11 cellular contexts compared by ENCODE assay signal in the genomic region with DNA sequence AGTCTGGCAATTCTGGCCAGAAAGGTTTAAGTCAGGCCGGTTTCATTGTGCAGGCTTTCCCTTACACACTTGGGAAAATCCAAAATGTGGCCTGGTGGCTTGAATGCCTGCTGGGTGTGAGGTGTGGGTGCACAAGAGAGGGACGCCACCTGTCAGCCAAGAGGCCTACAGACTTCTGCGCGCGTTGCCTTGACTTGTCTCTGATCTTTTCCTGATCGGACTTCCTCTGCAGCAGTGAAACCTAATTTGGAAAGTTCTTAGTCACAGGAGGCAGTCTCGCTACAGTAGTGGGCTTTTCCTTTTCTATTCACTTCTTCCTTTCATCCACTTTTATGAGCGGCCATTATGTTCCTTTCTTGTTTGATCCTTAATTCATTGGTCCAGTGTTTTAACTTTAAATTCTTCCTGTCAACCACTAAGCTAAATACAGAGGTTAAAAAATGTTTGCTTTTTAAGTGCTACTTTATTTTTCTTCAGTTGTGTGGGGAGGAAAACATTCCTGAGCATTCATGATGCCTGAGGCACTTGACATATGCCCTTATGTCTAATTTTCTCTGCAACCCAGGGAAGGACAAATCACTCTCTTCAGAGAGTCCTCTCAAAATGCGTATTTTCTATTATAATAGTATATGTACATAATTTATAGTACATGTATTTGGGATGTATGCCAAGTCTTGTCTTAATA.
DNase-seq lines count a peak whose midpoint lies in the region; ATAC-seq and TF ChIP-seq lines count a peak whose summit lies in the region.
"Had no signal": no experiment of that assay in that cellular context is flagged by ENCODE, and none has a peak within 500 bp of the region (broad histone marks: within the 10 kb centered on the region; RNA-seq: fewer than 3 reads in every experiment).

No MANE protein-coding gene starts in this region.

- H3K9me3 Mint-ChIP-seq in activated naive CD8-positive, alpha-beta T cell treated with anti-CD3 and anti-CD28 coated beads for 36 hours: no peaks in the 10 kb centered on the region
- H3K9me3 Mint-ChIP-seq in activated naive CD8-positive, alpha-beta T cell treated with anti-CD3 and anti-CD28 coated beads, Interleukin-2, amount 50 U/mL, for 24 hours: no peaks in the 10 kb centered on the region
- no peaks in the 10 kb centered on the region for H3K9me3 Mint-ChIP-seq in progenitor cell of endocrine pancreas (ENCODE audit: low read depth)

- no peak overlapping the region for H3K27ac Mint-ChIP-seq in activated naive CD8-positive, alpha-beta T cell treated with anti-CD3 and anti-CD28 coated beads for 36 hours
- no peak overlapping the region for H3K27ac Mint-ChIP-seq in activated naive CD8-positive, alpha-beta T cell treated with anti-CD3 and anti-CD28 coated beads, Interleukin-2, amount 50 U/mL, for 24 hours
- H3K27ac Mint-ChIP-seq in progenitor cell of endocrine pancreas: no peak overlapping the region

- no peak overlapping the region for H3K4me3 Mint-ChIP-seq in activated naive CD8-positive, alpha-beta T cell treated with anti-CD3 and anti-CD28 coated beads for 36 hours
- no peak overlapping the region for H3K4me3 Mint-ChIP-seq in activated naive CD8-positive, alpha-beta T cell treated with anti-CD3 and anti-CD28 coated beads, Interleukin-2, amount 50 U/mL, for 24 hours
- H3K4me3 Mint-ChIP-seq in progenitor cell of endocrine pancreas (ENCODE audit: low read depth): no peak overlapping the region

- no peaks in the 10 kb centered on the region for H3K27me3 ChIP-seq in foreskin keratinocyte

- no peaks in the 10 kb centered on the region for H3K27me3 Mint-ChIP-seq in activated naive CD8-positive, alpha-beta T cell treated with anti-CD3 and anti-CD28 coated beads for 36 hours
- no peaks in the 10 kb centered on the region for H3K27me3 Mint-ChIP-seq in activated naive CD8-positive, alpha-beta T cell treated with anti-CD3 and anti-CD28 coated beads, Interleukin-2, amount 50 U/mL, for 24 hours
- H3K27me3 Mint-ChIP-seq in progenitor cell of endocrine pancreas: no peaks in the 10 kb centered on the region

- no peak for ATAC-seq in activated naive CD8-positive, alpha-beta T cell treated with anti-CD3 and anti-CD28 coated beads, Interleukin-2, amount 50 U/mL, for 24 hours
- peak; percentile 65 for ATAC-seq in foreskin keratinocyte

- TF ChIP-seq CTCF in foreskin keratinocyte (conservative IDR thresholded peaks at IDR 0.05) (peak; percentile 58), progenitor cell of endocrine pancreas (IDR thresholded peaks at IDR 0.05; ENCODE audit: unreplicated experiment) (no peak)

- H3K27ac ChIP-seq in foreskin keratinocyte: peak overlapping the region; percentile 40

- H3K4me1 ChIP-seq in foreskin keratinocyte: peaks cover 45% of the 10 kb centered on the region

- DNase-seq in activated naive CD8-positive, alpha-beta T cell treated with anti-CD3 and anti-CD28 coated beads for 36 hours: peak; percentile 5
- no peak for DNase-seq in activated naive CD8-positive, alpha-beta T cell treated with anti-CD3 and anti-CD28 coated beads, Interleukin-2, amount 50 U/mL, for 24 hours
- peak; percentile 55 for DNase-seq in M059J (ENCODE audit: low read depth)
- peak; percentile 75 to 90 for DNase-seq in foreskin keratinocyte
- DNase-seq in ureter (ENCODE audit: low spot score): peak; percentile 63
- DNase-seq in progenitor cell of endocrine pancreas (ENCODE audit: low spot score, unreplicated experiment): no peak
- DNase-seq in NCI-H2081 (lab: John Stamatoyannopoulos, UW): no peak
- no peak for DNase-seq in globus pallidus (ENCODE audit: low spot score)
- DNase-seq: ACHN, amniotic stem cell, NCI-H1105 treated with DMSO at 0.1 percent for 48 hours had no signal

- no peaks in the 10 kb centered on the region for H3K36me3 Mint-ChIP-seq in activated naive CD8-positive, alpha-beta T cell treated with anti-CD3 and anti-CD28 coated beads for 36 hours
- no peaks in the 10 kb centered on the region for H3K36me3 Mint-ChIP-seq in activated naive CD8-positive, alpha-beta T cell treated with anti-CD3 and anti-CD28 coated beads, Interleukin-2, amount 50 U/mL, for 24 hours (ENCODE audit: low read depth)
- H3K36me3 Mint-ChIP-seq in progenitor cell of endocrine pancreas (ENCODE audit: insufficient read depth): peaks cover 3% of the 10 kb centered on the region

- peaks cover 18% of the 10 kb centered on the region for H3K4me1 Mint-ChIP-seq in activated naive CD8-positive, alpha-beta T cell treated with anti-CD3 and anti-CD28 coated beads for 36 hours
- H3K4me1 Mint-ChIP-seq in activated naive CD8-positive, alpha-beta T cell treated with anti-CD3 and anti-CD28 coated beads, Interleukin-2, amount 50 U/mL, for 24 hours: peaks cover 19% of the 10 kb centered on the region
- H3K4me1 Mint-ChIP-seq in progenitor cell of endocrine pancreas (ENCODE audit: low read depth): peaks cover 24% of the 10 kb centered on the region

Comparison
In these comparisons a context has a peak if more than half of its experiments do, and no peak if none do; other contexts are left out.
1. DNase-seq: peak in activated naive CD8-positive, alpha-beta T cell treated with anti-CD3 and anti-CD28 coated beads for 36 hours (single experiment), M059J (single experiment), foreskin keratinocyte (2 of 2) and ureter (single experiment); none in activated naive CD8-positive, alpha-beta T cell treated with anti-CD3 and anti-CD28 coated beads, Interleukin-2, amount 50 U/mL, for 24 hours (single experiment), progenitor cell of endocrine pancreas (single experiment), NCI-H2081 (0 of 2) and globus pallidus (single experiment).